ENCODE assay signal across 8 cellular contexts in the genomic region with DNA sequence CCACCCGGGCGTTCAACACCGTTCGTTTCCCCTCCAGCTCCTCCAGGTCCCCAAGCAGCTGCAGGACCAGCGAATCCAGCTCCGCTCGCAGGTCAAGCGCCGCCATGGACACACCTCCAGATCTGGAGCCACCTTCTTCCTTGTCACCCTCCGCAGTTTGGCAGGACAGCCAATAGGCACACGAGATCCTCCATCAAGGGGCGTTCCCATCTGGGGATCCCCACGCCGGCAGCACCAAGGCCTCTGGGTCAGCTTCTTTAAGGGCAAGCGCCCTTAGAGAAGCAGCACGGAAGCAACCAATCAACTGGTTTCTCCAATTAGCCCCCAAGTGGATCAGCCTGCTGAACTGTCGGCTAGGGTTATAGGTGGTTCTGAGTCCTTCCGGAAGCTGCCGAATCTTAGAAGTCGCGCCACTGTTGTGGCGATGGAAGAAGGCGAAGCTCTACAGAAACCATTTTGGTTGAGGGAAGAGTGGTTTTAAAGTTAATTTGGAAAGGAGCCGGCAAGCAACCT. TPM values are rescaled to one million over a fixed set of nuclear protein-coding genes. Genes with fewer than 3 reads are reported as not detected.
DNase-seq lines count a peak whose midpoint lies in the region; ATAC-seq and TF ChIP-seq lines count a peak whose summit lies in the region.

No MANE protein-coding gene starts in this region.

- peak overlapping the region; percentile 99 to 100 (median 100) for H3K4me3 Mint-ChIP-seq in IgD-negative memory B cell

- H3K36me3 Mint-ChIP-seq in IgD-negative memory B cell = peaks cover 6% of the 10 kb centered on the region

- peak overlapping the region; percentile 96 to 99 (median 99) for H3K27ac Mint-ChIP-seq in IgD-negative memory B cell

- H3K27me3 ChIP-seq in mucosa of rectum (ENCODE audit: control insufficient read depth in 2 of 2, insufficient read depth in 2 of 2, low read length in 2 of 2) = no peaks in the 10 kb centered on the region

- H3K9me3 Mint-ChIP-seq in IgD-negative memory B cell = no peaks in the 10 kb centered on the region

- peak overlapping the region; percentile 71 to 87 for H3K9ac ChIP-seq in mucosa of rectum (ENCODE audit: low read depth in 1 of 2, low read length in 2 of 2)

- H3K4me1 ChIP-seq in mucosa of rectum (ENCODE audit: control insufficient read depth in 2 of 2, insufficient read depth in 2 of 2, low read length in 2 of 2) = peaks cover 6 to 12% of the 10 kb centered on the region in 2 donors

- DNase-seq in DMS153 (lab: John Stamatoyannopoulos, UW) (peak; percentile 91), OCI-M1 (lab: John Stamatoyannopoulos, UW) (peak; percentile 92), activated T-cell treated with anti-CD3 and anti-CD28 coated beads for 48 hours (ENCODE audit: low read depth) (peak; percentile 78), epithelial cell of proximal tubule (ENCODE audit: low read depth) (peak; percentile 84)
- peak; percentile 51 to 71 for DNase-seq in stimulated activated CD8-positive, alpha-beta memory T cell treated with anti-CD3 and anti-CD28 coated beads, Interleukin-4, amount 100 ng/mL, for 4 hours (ENCODE audit: low read depth in 2 of 2, low spot score in 1 of 2)

- H3K9me3 ChIP-seq in mucosa of rectum (ENCODE audit: control insufficient read depth in 2 of 2, low read length in 2 of 2) = no peaks in the 10 kb centered on the region

- no peak for TF ChIP-seq CTCF in epithelial cell of proximal tubule (conservative IDR thresholded peaks at IDR 0.05; ENCODE audit: low read depth, low read length)

- peaks cover 12 to 27% (median 23%) of the 10 kb centered on the region in 3 donors for H3K4me1 Mint-ChIP-seq in IgD-negative memory B cell

- H3K36me3 ChIP-seq in mucosa of rectum (ENCODE audit: control insufficient read depth in 2 of 2, insufficient read depth in 2 of 2, low read length in 2 of 2) = peaks cover 38 to 48% of the 10 kb centered on the region in 2 donors

- H3K27me3 Mint-ChIP-seq in IgD-negative memory B cell = no peaks in the 10 kb centered on the region

- H3K4me3 ChIP-seq in epithelial cell of proximal tubule (ENCODE audit: low read depth, low read length) (peak overlapping the region; percentile 84), mucosa of rectum (ENCODE audit: low read length in 2 of 2) (peak overlapping the region; percentile 87 to 98)

- peak overlapping the region; percentile 89 to 94 for H3K27ac ChIP-seq in mucosa of rectum (ENCODE audit: low read depth in 2 of 2, low read length in 2 of 2)

- ATAC-seq in GM21576 (IDR thresholded peaks at IDR 0.05; ENCODE audit: unreplicated experiment) = peak; percentile 76

RNA-seq across cellular contexts. Expression of gene IMP4, which starts 0.6 kb away (rescaled TPM):
- polyA plus RNA-seq in IgD-negative memory B cell = 102 TPM
- total RNA-seq in epithelial cell of proximal tubule = 134 and 219 TPM in 2 replicates

RNA-seq across cellular contexts. Expression of gene PTPN18, which starts 13.8 kb away (rescaled TPM):
- polyA plus RNA-seq in IgD-negative memory B cell = 124 TPM
- total RNA-seq in epithelial cell of proximal tubule = 18.7 and 23.8 TPM in 2 replicates

Comparison
In these comparisons a context has a peak if more than half of its experiments do, and no peak if none do; other contexts are left out.
1. Peak in every context shown above with its lines: DNase-seq, ATAC-seq, H3K4me3 ChIP-seq and H3K27ac ChIP-seq.